12 cellular contexts compared by ENCODE assay signal in the genomic region with DNA sequence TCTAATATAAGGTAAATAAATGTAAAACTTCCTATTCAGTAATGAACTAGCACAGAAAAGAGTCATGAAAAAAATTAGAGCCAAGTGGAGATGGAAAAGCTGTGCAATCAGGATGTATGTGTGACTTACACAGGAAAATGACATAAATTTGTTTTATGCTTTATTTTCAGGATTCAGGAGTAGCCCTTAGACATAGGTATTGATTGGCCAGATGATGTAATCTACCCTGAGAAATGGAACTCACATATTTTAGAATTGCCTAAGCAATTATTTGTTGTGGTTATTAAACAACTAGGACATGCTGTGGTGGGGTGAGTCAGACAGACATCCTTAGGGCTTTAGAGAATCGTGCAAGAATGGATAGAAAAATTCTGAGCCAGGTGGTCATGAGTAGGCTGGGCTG.
DNase-seq lines count a peak whose midpoint lies in the region; ATAC-seq, FAIRE-seq and TF ChIP-seq lines count a peak whose summit lies in the region.
"Had no signal": no experiment of that assay in that cellular context is flagged by ENCODE, and none has a peak within 500 bp of the region (broad histone marks: within the 10 kb centered on the region; RNA-seq: fewer than 3 reads in every experiment).

No MANE protein-coding gene starts in this region.

- H3K4me1 Mint-ChIP-seq in T-helper 17 cell, result no peaks in the 10 kb centered on the region
- H3K4me1 Mint-ChIP-seq: nephron had no signal

- FAIRE-seq in HTR-8/SVneo (lab: Jason Lieb, UNC), result no peak
- FAIRE-seq: H1 had no signal

- ATAC-seq in body of pancreas (peak; percentile 40), HG02623 (IDR thresholded peaks at IDR 0.05; ENCODE audit: unreplicated experiment) (no peak), T-helper 17 cell (no peak)

- no peaks in the 10 kb centered on the region for H3K36me3 Mint-ChIP-seq in T-helper 17 cell (ENCODE audit: low read depth)

- 31 to 39% methylated on average over 1 of the region's 1 CpG for WGBS in body of pancreas, 2 donors
- 17 to 23% methylated on average over 1 of the region's 1 CpG for WGBS in esophagus squamous epithelium, 2 donors

- no peak for TF ChIP-seq POLR2A in body of pancreas (IDR thresholded peaks at IDR 0.05)
- no peak for TF ChIP-seq POLR2A in esophagus squamous epithelium (IDR thresholded peaks at IDR 0.05)

- peak; percentile 72 for DNase-seq in AG10803 (ENCODE audit: low read depth)
- DNase-seq in HTR-8/SVneo (ENCODE audit: insufficient read length, low spot score), result peak; percentile 27
- no peak for DNase-seq in body of pancreas
- DNase-seq in kidney epithelial cell (ENCODE audit: low read depth), result peak; percentile 87
- DNase-seq in COLO668 (lab: John Stamatoyannopoulos, UW; ENCODE audit: unreplicated experiment), result no peak
- no peak for DNase-seq in T-helper 17 cell
- no peak for DNase-seq in esophagus squamous epithelium (lab: John Stamatoyannopoulos, UW)
- DNase-seq: Calu3, SW 1271 had no signal

- H3K36me3 ChIP-seq in body of pancreas (replicated peaks in 1 of 2; ENCODE audit: insufficient read depth in 1 of 2, low read depth in 2 of 2) (no peaks in the 10 kb centered on the region), kidney epithelial cell (ENCODE audit: control insufficient read depth, insufficient read depth, low read length) (no peaks in the 10 kb centered on the region), esophagus squamous epithelium (no peaks in the 10 kb centered on the region)

- no peak for TF ChIP-seq CTCF in AG10803 (conservative IDR thresholded peaks at IDR 0.05; ENCODE audit: low read length)
- TF ChIP-seq CTCF in body of pancreas (IDR thresholded peaks at IDR 0.05), result no peak
- TF ChIP-seq CTCF in kidney epithelial cell (IDR thresholded peaks at IDR 0.05; ENCODE audit: insufficient read depth, low read length, poor library complexity, severe bottlenecking), result no peak
- TF ChIP-seq CTCF in esophagus squamous epithelium (IDR thresholded peaks at IDR 0.05), result no peak

- H3K4me1 ChIP-seq in body of pancreas (no peaks in the 10 kb centered on the region), esophagus squamous epithelium (peaks cover 0 to 3% (median 0%) of the 10 kb centered on the region in 3 donors)

- intact Hi-C loops in body of pancreas (cut with DNase I), result no loop called here
- intact Hi-C loops in esophagus squamous epithelium (cut with DNase I), result no loop called here

- no peak overlapping the region for H3K4me3 Mint-ChIP-seq in T-helper 17 cell
- H3K4me3 Mint-ChIP-seq: nephron had no signal

- no peaks in the 10 kb centered on the region for H3K9me3 ChIP-seq in body of pancreas
- H3K9me3 ChIP-seq in T-helper 17 cell (ENCODE audit: control insufficient read depth, low read length, poor library complexity, severe bottlenecking), result no peaks in the 10 kb centered on the region
- H3K9me3 ChIP-seq in esophagus squamous epithelium, result no peaks in the 10 kb centered on the region

- H3K4me3 ChIP-seq in AG10803 (ENCODE audit: low read length) (no peak overlapping the region), body of pancreas (no peak overlapping the region), kidney epithelial cell (ENCODE audit: low read depth, low read length) (no peak overlapping the region), esophagus squamous epithelium (no peak overlapping the region)

- H3K27ac ChIP-seq in body of pancreas (no peak overlapping the region), esophagus squamous epithelium (no peak overlapping the region)

- no peak overlapping the region for H3K27ac Mint-ChIP-seq in T-helper 17 cell
- H3K27ac Mint-ChIP-seq: nephron had no signal

- H3K27me3 Mint-ChIP-seq in T-helper 17 cell, result no peaks in the 10 kb centered on the region

- H3K27me3 ChIP-seq in body of pancreas, result no peaks in the 10 kb centered on the region
- no peaks in the 10 kb centered on the region for H3K27me3 ChIP-seq in kidney epithelial cell (ENCODE audit: control insufficient read depth, insufficient read depth, low read length)
- no peaks in the 10 kb centered on the region for H3K27me3 ChIP-seq in esophagus squamous epithelium

Comparison
In these comparisons a context has a peak if more than half of its experiments do, and no peak if none do; other contexts are left out.
1. DNase-seq: peak in AG10803 (single experiment), HTR-8/SVneo (single experiment) and kidney epithelial cell (single experiment); none in body of pancreas (0 of 4), COLO668 (single experiment), T-helper 17 cell (0 of 3) and esophagus squamous epithelium (single experiment).